Comparison of ENCODE assay signal across 8 cellular contexts in genomic region chr7:130941322-130942210, GRCh38.
DNase-seq lines count a peak whose midpoint lies in the region; ATAC-seq lines count a peak whose summit lies in the region.

No MANE protein-coding gene starts in this region.

- DNase-seq in CD4-positive, CD25-positive, alpha-beta regulatory T cell, result peak; percentile 52 to 54 (median 53)
- DNase-seq in NCI-H2029 treated with DMSO at 0.1 percent for 48 hours (lab: John Stamatoyannopoulos, UW), result peak; percentile 70
- peak; percentile 89 for DNase-seq in kidney glomerular epithelial cell (lab: John Stamatoyannopoulos, UW)
- no peak for DNase-seq in T1000 (lab: John Stamatoyannopoulos, UW)
- DNase-seq in GF-D8 (lab: John Stamatoyannopoulos, UW), result no peak
- no peak for DNase-seq in NCI-H2107 (lab: John Stamatoyannopoulos, UW)

- peak overlapping the region; percentile 95 for H3K4me3 ChIP-seq in CD4-positive, CD25-positive, alpha-beta regulatory T cell (ENCODE audit: low read depth, low read length)
- peak overlapping the region; percentile 42 to 74 (median 63) for H3K4me3 ChIP-seq in subcutaneous abdominal adipose tissue (ENCODE audit: low read depth in 1 of 5, low read length in 5 of 5)

- peaks cover 40% of the 10 kb centered on the region for H3K36me3 Mint-ChIP-seq in CD4-positive, CD25-positive, alpha-beta regulatory T cell

- peak overlapping the region; percentile 56 to 72 (median 66) for H3K9ac ChIP-seq in subcutaneous abdominal adipose tissue (ENCODE audit: low read length in 5 of 5)

- peaks cover 0 to 2% (median 0%) of the 10 kb centered on the region in 7 donors for H3K9me3 Mint-ChIP-seq in CD4-positive, CD25-positive, alpha-beta regulatory T cell

- no peaks in the 10 kb centered on the region for H3K27me3 ChIP-seq in CD4-positive, CD25-positive, alpha-beta regulatory T cell (ENCODE audit: control insufficient read depth, insufficient read depth, low read length)
- H3K27me3 ChIP-seq in subcutaneous abdominal adipose tissue (ENCODE audit: control insufficient read depth in 5 of 5, insufficient read depth in 4 of 5, low read length in 5 of 5), result no peaks in the 10 kb centered on the region

- no peaks in the 10 kb centered on the region for H3K9me3 ChIP-seq in CD4-positive, CD25-positive, alpha-beta regulatory T cell (ENCODE audit: control insufficient read depth in 2 of 2, low read length in 2 of 2)
- H3K9me3 ChIP-seq in subcutaneous abdominal adipose tissue (ENCODE audit: control insufficient read depth in 5 of 5, low read length in 5 of 5), result no peaks in the 10 kb centered on the region

- H3K36me3 ChIP-seq in CD4-positive, CD25-positive, alpha-beta regulatory T cell (ENCODE audit: control insufficient read depth, insufficient read depth, low read length), result peaks cover 28% of the 10 kb centered on the region
- peaks cover 2 to 8% (median 5%) of the 10 kb centered on the region in 5 donors for H3K36me3 ChIP-seq in subcutaneous abdominal adipose tissue (ENCODE audit: control insufficient read depth in 5 of 5, insufficient read depth in 5 of 5, low read length in 5 of 5)

- peak overlapping the region in 2 of 3 donors; percentile 87 to 96 for H3K27ac Mint-ChIP-seq in CD4-positive, CD25-positive, alpha-beta regulatory T cell

- peaks cover 59 to 90% (median 76%) of the 10 kb centered on the region in 4 donors for H3K4me1 Mint-ChIP-seq in CD4-positive, CD25-positive, alpha-beta regulatory T cell

- peak overlapping the region; percentile 85 to 99 (median 92) for H3K4me3 Mint-ChIP-seq in CD4-positive, CD25-positive, alpha-beta regulatory T cell

- no peak for ATAC-seq in CD4-positive, CD25-positive, alpha-beta regulatory T cell (ENCODE audit: low read depth in 2 of 2)

- peaks cover 88% of the 10 kb centered on the region for H3K4me1 ChIP-seq in CD4-positive, CD25-positive, alpha-beta regulatory T cell (ENCODE audit: control insufficient read depth, insufficient read depth, low read length, poor library complexity, severe bottlenecking)
- H3K4me1 ChIP-seq in subcutaneous abdominal adipose tissue (ENCODE audit: control insufficient read depth in 5 of 5, insufficient read depth in 5 of 5, low read length in 5 of 5), result peaks cover 0 to 47% (median 40%) of the 10 kb centered on the region in 5 donors

- peak overlapping the region; percentile 97 for H3K27ac ChIP-seq in CD4-positive, CD25-positive, alpha-beta regulatory T cell (ENCODE audit: insufficient read depth, low read length, poor library complexity, severe bottlenecking)
- peak overlapping the region; percentile 69 for H3K27ac ChIP-seq in angular gyrus (ENCODE audit: low read depth, low read length)
- peak overlapping the region; percentile 83 for H3K27ac ChIP-seq in subcutaneous abdominal adipose tissue (ENCODE audit: low read depth, low read length)

- H3K27me3 Mint-ChIP-seq in CD4-positive, CD25-positive, alpha-beta regulatory T cell, result peaks cover 12% of the 10 kb centered on the region

Comparison
In these comparisons a context has a peak if more than half of its experiments do, and no peak if none do; other contexts are left out.
1. DNase-seq: peak in CD4-positive, CD25-positive, alpha-beta regulatory T cell (3 of 3), NCI-H2029 treated with DMSO at 0.1 percent for 48 hours (single experiment) and kidney glomerular epithelial cell (single experiment); none in T1000 (single experiment), GF-D8 (single experiment) and NCI-H2107 (single experiment).
2. Peak in every context shown above with its lines, with median percentiles within 50 percentile points of each other: H3K27ac ChIP-seq.